1 cellular context compared by ENCODE assay signal in the genomic region with DNA sequence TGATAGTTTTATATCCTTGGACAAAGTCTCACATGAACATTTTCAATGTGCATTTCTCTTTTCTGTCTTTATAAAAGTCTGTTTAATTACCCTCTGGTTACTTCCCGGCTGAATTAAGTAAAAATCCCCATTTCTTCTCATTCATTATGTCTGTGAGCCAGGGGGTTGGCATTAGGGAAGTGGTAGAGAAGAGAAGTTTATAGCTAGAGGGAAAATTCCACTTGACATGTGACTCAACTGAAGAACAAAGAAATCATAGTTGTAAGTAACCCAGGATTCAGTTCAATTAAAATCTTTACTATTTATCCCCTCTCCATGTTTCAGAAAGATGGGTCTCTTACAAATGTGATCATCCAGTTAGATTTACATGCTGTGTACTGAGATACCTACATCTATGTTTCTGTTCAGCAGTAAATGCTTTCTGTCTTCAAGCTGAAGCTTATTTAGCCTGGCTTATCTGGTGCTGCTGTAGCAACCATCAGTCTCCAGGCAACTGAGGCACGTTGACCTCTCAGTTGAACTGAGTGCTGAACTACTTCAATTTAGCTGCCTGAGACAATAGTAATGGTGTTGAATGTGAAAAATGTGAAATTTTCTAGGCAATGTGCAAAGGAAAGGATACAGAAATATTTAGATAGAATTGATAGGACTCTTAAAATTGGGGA.
TF ChIP-seq lines count a peak whose summit lies in the region.

No MANE protein-coding gene starts in this region.

TF ChIP-seq in HEK293T, 16 proteins besides CTCF, POLR2A, EP300 and RAD21 (continued from another document):
- no peak for TF ChIP-seq PKNOX1 (IDR thresholded peaks at IDR 0.05)
- no peak for TF ChIP-seq HDGF (IDR thresholded peaks at IDR 0.05; ENCODE audit: borderline replicate concordance)
TF ChIP-seq in HEK293T: peak in this region for 0.
